10 cellular contexts compared by ENCODE assay signal in the genomic region with DNA sequence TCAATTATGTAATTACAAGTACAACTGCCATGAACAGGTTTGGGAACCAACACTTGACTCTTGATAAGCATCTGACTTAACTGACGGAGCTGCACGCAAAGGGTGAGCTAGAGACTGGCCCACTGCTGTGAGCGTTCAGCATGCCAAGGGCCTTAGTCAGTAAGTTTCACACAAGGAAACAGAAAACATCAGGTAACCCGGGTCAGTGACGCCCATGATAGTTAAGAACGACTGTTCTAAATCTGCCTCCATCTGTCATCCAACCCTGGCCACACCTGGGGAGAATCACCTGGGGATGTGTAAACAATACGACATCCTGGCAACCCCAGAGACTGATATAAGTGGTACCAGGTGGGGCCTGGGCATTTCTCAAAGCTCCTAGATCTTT.
DNase-seq lines count a peak whose midpoint lies in the region; ATAC-seq, FAIRE-seq and TF ChIP-seq lines count a peak whose summit lies in the region.
"Had no signal": no experiment of that assay in that cellular context is flagged by ENCODE, and none has a peak within 500 bp of the region (broad histone marks: within the 10 kb centered on the region; RNA-seq: fewer than 3 reads in every experiment).

No MANE protein-coding gene starts in this region.

- no peak overlapping the region for H3K4me3 ChIP-seq in HUES48 (ENCODE audit: low read depth, low read length)
- H3K4me3 ChIP-seq: left ventricle myocardium inferior, SJSA1 had no signal

- H3K27me3 ChIP-seq in HUES48 (ENCODE audit: control insufficient read depth, insufficient read depth, low read length) = no peaks in the 10 kb centered on the region
- H3K27me3 ChIP-seq: SJSA1 had no signal

- H3K36me3 ChIP-seq in HUES48 (ENCODE audit: control insufficient read depth, insufficient read depth, low read length) = peaks cover 22% of the 10 kb centered on the region

- peak; percentile 89 for DNase-seq in RWPE1 (ENCODE audit: low spot score)
- DNase-seq: left ventricle myocardium inferior had no signal

- no peaks in the 10 kb centered on the region for H3K9me3 Mint-ChIP-seq in stimulated activated memory B cell treated with anti-CD40 and anti-IgM and Interleukin-4, amounts not matched to agents 10 μg/mL and 1 μg/mL and 100 μg/mL, for 72 hours

- peaks cover 13% of the 10 kb centered on the region for H3K4me1 Mint-ChIP-seq in stimulated activated memory B cell treated with anti-CD40 and anti-IgM and Interleukin-4, amounts not matched to agents 10 μg/mL and 1 μg/mL and 100 μg/mL, for 72 hours

- POLR2A ChIA-PET in RWPE1 (lab: Yijun Ruan, JAX; ENCODE audit: low non-redundant PET) = no interaction called here

- H3K27ac ChIP-seq in HUES48 (ENCODE audit: low read depth, low read length) = peak overlapping the region; percentile 90
- H3K27ac ChIP-seq in RWPE1 = peak overlapping the region; percentile 68
- H3K27ac ChIP-seq: left ventricle myocardium inferior, SJSA1 had no signal

- TF ChIP-seq CTCF in RWPE1 (conservative IDR thresholded peaks at IDR 0.05; ENCODE audit: low read depth) = no peak

- no peaks in the 10 kb centered on the region for H3K27me3 Mint-ChIP-seq in stimulated activated memory B cell treated with anti-CD40 and anti-IgM and Interleukin-4, amounts not matched to agents 10 μg/mL and 1 μg/mL and 100 μg/mL, for 72 hours

- H3K4me3 Mint-ChIP-seq in stimulated activated memory B cell treated with anti-CD40 and anti-IgM and Interleukin-4, amounts not matched to agents 10 μg/mL and 1 μg/mL and 100 μg/mL, for 72 hours = no peak overlapping the region

- peaks cover 38% of the 10 kb centered on the region for H3K36me3 Mint-ChIP-seq in stimulated activated memory B cell treated with anti-CD40 and anti-IgM and Interleukin-4, amounts not matched to agents 10 μg/mL and 1 μg/mL and 100 μg/mL, for 72 hours

- H3K27ac Mint-ChIP-seq in stimulated activated memory B cell treated with anti-CD40 and anti-IgM and Interleukin-4, amounts not matched to agents 10 μg/mL and 1 μg/mL and 100 μg/mL, for 72 hours = peak overlapping the region; percentile 81

- no peak overlapping the region for H3K9ac ChIP-seq in HUES48 (ENCODE audit: low read depth, low read length)

- FAIRE-seq in islet of Langerhans (lab: Jason Lieb, UNC) = peak; percentile 99

- CTCF ChIA-PET in RWPE1 (lab: Yijun Ruan, JAX) = interaction anchor here (0.7 to 3.4 kb wide), 5 partner anchors 8 to 102 kb away, joined by 3 to 38 read pairs (median 5); a partner anchor contains a TSS

- no peak for ATAC-seq in stimulated activated memory B cell treated with anti-CD40 and anti-IgM and Interleukin-4, amounts not matched to agents 10 μg/mL and 1 μg/mL and 100 μg/mL, for 72 hours
- ATAC-seq in HG03521 (IDR thresholded peaks at IDR 0.05; ENCODE audit: unreplicated experiment) = no peak
- no peak for ATAC-seq in GM19455 (IDR thresholded peaks at IDR 0.05; ENCODE audit: unreplicated experiment)
- ATAC-seq in GM21360 (IDR thresholded peaks at IDR 0.05; ENCODE audit: unreplicated experiment) = no peak
- ATAC-seq in HG02642 (IDR thresholded peaks at IDR 0.05; ENCODE audit: poor library complexity, unreplicated experiment) = no peak

- no peaks in the 10 kb centered on the region for H3K9me3 ChIP-seq in HUES48 (ENCODE audit: control insufficient read depth, insufficient read depth, low read length)
- H3K9me3 ChIP-seq: left ventricle myocardium inferior, SJSA1 had no signal

- H3K4me1 ChIP-seq in HUES48 (ENCODE audit: control insufficient read depth, insufficient read depth, low read length) = peaks cover 15% of the 10 kb centered on the region
- H3K4me1 ChIP-seq: SJSA1 had no signal
